8 cellular contexts compared by ENCODE assay signal in genomic region chr22:21567456-21568206, GRCh38. TPM values are rescaled to one million over a fixed set of nuclear protein-coding genes. Genes with fewer than 3 reads are reported as not detected.
DNase-seq lines count a peak whose midpoint lies in the region; ATAC-seq and TF ChIP-seq lines count a peak whose summit lies in the region.

Gene UBE2L3, plus strand, starts transcription at chr22:21567714. Its CDS starts 31 bp downstream, at chr22:21567745.

- no peaks in the 10 kb centered on the region for H3K27me3 ChIP-seq in CD4-positive, alpha-beta memory T cell (ENCODE audit: insufficient read depth, low read length)
- no peaks in the 10 kb centered on the region for H3K27me3 ChIP-seq in prostate gland (replicated peaks; ENCODE audit: insufficient read depth)
- H3K27me3 ChIP-seq in upper lobe of left lung = no peaks in the 10 kb centered on the region

- TF ChIP-seq EP300 in upper lobe of left lung (IDR thresholded peaks at IDR 0.05) = no peak

- H3K4me1 ChIP-seq in CD4-positive, alpha-beta memory T cell (ENCODE audit: insufficient read depth, low read length) = peaks cover 44% of the 10 kb centered on the region
- H3K4me1 ChIP-seq in prostate gland (replicated peaks) (peaks cover 6% of the 10 kb centered on the region), upper lobe of left lung (peaks cover 29 to 48% (median 36%) of the 10 kb centered on the region in 4 donors)

- peak in 1 of 4 experiments; percentile 33 for TF ChIP-seq CTCF in prostate gland (IDR thresholded peaks at IDR 0.05)
- peak in 1 of 6 experiments; percentile 37 for TF ChIP-seq CTCF in upper lobe of left lung (IDR thresholded peaks at IDR 0.05)

- H3K4me3 ChIP-seq in CD4-positive, alpha-beta memory T cell (ENCODE audit: low read length in 2 of 2) = peak within 1 kb of the TSS; percentile 63 to 93
- peak within 1 kb of the TSS; percentile 84 to 94 for H3K4me3 ChIP-seq in prostate gland
- peak within 1 kb of the TSS; percentile 58 to 93 (median 78) for H3K4me3 ChIP-seq in upper lobe of left lung

- H3K9me3 Mint-ChIP-seq in CD4-positive, alpha-beta memory T cell = no peaks in the 10 kb centered on the region
- H3K9me3 Mint-ChIP-seq in T-helper 2 cell treated with Interferon-gamma antibody and Interleukin-4, amounts not matched to agents 5 μg/mL and 100 μg/mL, for 36 hours = no peaks in the 10 kb centered on the region

- CTCF ChIA-PET in CD4-positive, alpha-beta memory T cell (lab: Charles Lee; ENCODE audit: partially characterized antibody) = interaction anchor here (1.1 kb wide), 1 partner anchor 75 kb away, joined by 3 read pairs; no protein-coding TSS in a partner anchor

- peaks cover 4 to 17% of the 10 kb centered on the region in 2 donors for H3K36me3 Mint-ChIP-seq in CD4-positive, alpha-beta memory T cell
- peaks cover 25% of the 10 kb centered on the region for H3K36me3 Mint-ChIP-seq in T-helper 2 cell treated with Interferon-gamma antibody and Interleukin-4, amounts not matched to agents 5 μg/mL and 100 μg/mL, for 36 hours (ENCODE audit: low read depth)

- WGBS in prostate gland = under 1% methylated on average over 60 of the region's 77 CpGs
- 0 to 2% methylated on average over 7 to 40 of the region's 77 CpGs for WGBS in upper lobe of left lung, 2 donors

- POLR2A ChIA-PET in CD4-positive, alpha-beta memory T cell (lab: Charles Lee; ENCODE audit: partially characterized antibody) = interaction anchor here (0.6 to 1.7 kb wide), 5 partner anchors 62 to 298 kb away, joined by 3 to 12 read pairs (median 4); partner anchors contain the start of gene YDJC

- no peaks in the 10 kb centered on the region for H3K9me3 ChIP-seq in CD4-positive, alpha-beta memory T cell (ENCODE audit: control insufficient read depth in 1 of 2, low read length in 2 of 2)
- H3K9me3 ChIP-seq in prostate gland (no peaks in the 10 kb centered on the region), upper lobe of left lung (no peaks in the 10 kb centered on the region)

- peak; percentile 56 for ATAC-seq in GM21528 (IDR thresholded peaks at IDR 0.05; ENCODE audit: low FRiP score, unreplicated experiment)
- peak; percentile 97 for ATAC-seq in left ventricle myocardium superior
- ATAC-seq in upper lobe of left lung (ENCODE audit: low FRiP score in 2 of 2) = peak; percentile 89 to 97

- peak; percentile 81 to 87 (median 83) for DNase-seq in CD4-positive, alpha-beta memory T cell
- DNase-seq in NCI-H1092 (lab: John Stamatoyannopoulos, UW) (peak; percentile 71), left ventricle myocardium superior (peak; percentile 91), prostate gland (ENCODE audit: low spot score) (peak; percentile 75), upper lobe of left lung (peak; percentile 84 to 96)
- DNase-seq in T-helper 2 cell treated with Interferon-gamma antibody and Interleukin-4, amounts not matched to agents 5 μg/mL and 100 μg/mL, for 36 hours (ENCODE audit: low spot score) = peak; percentile 84

- no peaks in the 10 kb centered on the region for H3K36me3 ChIP-seq in CD4-positive, alpha-beta memory T cell (ENCODE audit: insufficient read depth, low read length)
- no peaks in the 10 kb centered on the region for H3K36me3 ChIP-seq in prostate gland
- no peaks in the 10 kb centered on the region for H3K36me3 ChIP-seq in upper lobe of left lung

- H3K27me3 Mint-ChIP-seq in CD4-positive, alpha-beta memory T cell = no peaks in the 10 kb centered on the region
- no peaks in the 10 kb centered on the region for H3K27me3 Mint-ChIP-seq in T-helper 2 cell treated with Interferon-gamma antibody and Interleukin-4, amounts not matched to agents 5 μg/mL and 100 μg/mL, for 36 hours (ENCODE audit: low read depth)

- TF ChIP-seq POLR2A in prostate gland (IDR thresholded peaks at IDR 0.05) (peak; percentile 62), upper lobe of left lung (IDR thresholded peaks at IDR 0.05) (peak in 2 of 4 donors; percentile 47 to 78)

- H3K4me3 Mint-ChIP-seq in CD4-positive, alpha-beta memory T cell = peak within 1 kb of the TSS; percentile 87 to 94 (median 92)
- H3K4me3 Mint-ChIP-seq in T-helper 2 cell treated with Interferon-gamma antibody and Interleukin-4, amounts not matched to agents 5 μg/mL and 100 μg/mL, for 36 hours = peak within 1 kb of the TSS; percentile 96

- peaks cover 30 to 44% (median 38%) of the 10 kb centered on the region in 4 donors for H3K4me1 Mint-ChIP-seq in CD4-positive, alpha-beta memory T cell
- peaks cover 31% of the 10 kb centered on the region for H3K4me1 Mint-ChIP-seq in T-helper 2 cell treated with Interferon-gamma antibody and Interleukin-4, amounts not matched to agents 5 μg/mL and 100 μg/mL, for 36 hours (ENCODE audit: low read depth)

- peak within 1 kb of the TSS; percentile 91 to 96 (median 95) for H3K27ac Mint-ChIP-seq in CD4-positive, alpha-beta memory T cell
- peak within 1 kb of the TSS; percentile 93 for H3K27ac Mint-ChIP-seq in T-helper 2 cell treated with Interferon-gamma antibody and Interleukin-4, amounts not matched to agents 5 μg/mL and 100 μg/mL, for 36 hours

- intact Hi-C loops in CD4-positive, alpha-beta memory T cell (cut with micrococcal nuclease) = loop anchor here (1.0 kb wide), 1 partner anchor 62 kb away; no protein-coding TSS in a partner anchor
- intact Hi-C loops in left ventricle myocardium superior (cut with micrococcal nuclease) = no loop called here
- intact Hi-C loops in prostate gland (cut with DNase I) = no loop called here

- peak within 1 kb of the TSS; percentile 84 for H3K27ac ChIP-seq in CD4-positive, alpha-beta memory T cell (ENCODE audit: low read depth, low read length)
- H3K27ac ChIP-seq in angular gyrus (ENCODE audit: low read depth, low read length) (peak within 1 kb of the TSS; percentile 55), prostate gland (peak within 1 kb of the TSS; percentile 91 to 92), upper lobe of left lung (peak within 1 kb of the TSS; percentile 91 to 95 (median 94))

RNA-seq across cellular contexts. Expression of gene UBE2L3, which starts in this region (rescaled TPM):
- 10 to 100 TPM; 39.2 to 39.3 TPM for total RNA-seq in CD4-positive, alpha-beta memory T cell
- polyA plus RNA-seq in CD4-positive, alpha-beta memory T cell = 100 to 1,000 TPM; 104 to 116 TPM
- total RNA-seq in left ventricle myocardium superior = 51.6 TPM
- 10 to 100 TPM; 61.7 to 78.1 TPM for total RNA-seq in prostate gland
- total RNA-seq in upper lobe of left lung = 10 to 100 TPM; 24.1 to 45.8 (median 39.2) TPM

Comparison
In these comparisons a context has a peak if more than half of its experiments do, and no peak if none do; other contexts are left out.
1. Peak in every context shown above with its lines: DNase-seq, ATAC-seq, H3K4me3 ChIP-seq and H3K27ac ChIP-seq.